In genomic region chr5:168851902-168852321, GRCh38 we compare ENCODE assay signal across 9 cellular contexts.
DNase-seq lines count a peak whose midpoint lies in the region; ATAC-seq and TF ChIP-seq lines count a peak whose summit lies in the region.
"Had no signal": no experiment of that assay in that cellular context is flagged by ENCODE, and none has a peak within 500 bp of the region (broad histone marks: within the 10 kb centered on the region; RNA-seq: fewer than 3 reads in every experiment).

No MANE protein-coding gene starts in this region.

- no peaks in the 10 kb centered on the region for H3K36me3 Mint-ChIP-seq in CD4-positive, alpha-beta T cell (ENCODE audit: low read depth)

- no peaks in the 10 kb centered on the region for H3K4me1 ChIP-seq in psoas muscle

- H3K27me3 Mint-ChIP-seq in CD4-positive, alpha-beta T cell: no peaks in the 10 kb centered on the region

- H3K36me3 ChIP-seq in psoas muscle (ENCODE audit: insufficient read depth in 1 of 2, low read depth in 1 of 2): no peaks in the 10 kb centered on the region

- 19 to 24% (median 21%) methylated on average over 7 of the region's 7 CpGs for WGBS in psoas muscle, 3 donors

- DNase-seq in CD4-positive, alpha-beta T cell: peak in 2 of 10 experiments; percentile 6 to 11
- DNase-seq in NCI-H526 treated with DMSO at 0.1 percent for 48 hours (lab: John Stamatoyannopoulos, UW): peak; percentile 16
- peak; percentile 9 for DNase-seq in foreskin melanocyte
- no peak for DNase-seq in cerebellar nuclear complex (lab: John Stamatoyannopoulos, UW)
- DNase-seq in MV-4-11 (lab: John Stamatoyannopoulos, UW): no peak
- no peak for DNase-seq in activated CD4-positive, CD25-positive, alpha-beta regulatory T cell (lab: John Stamatoyannopoulos, UW)
- DNase-seq in psoas muscle: no peak

- TF ChIP-seq CTCF in CD4-positive, alpha-beta T cell (IDR thresholded peaks at IDR 0.05): no peak
- TF ChIP-seq CTCF in psoas muscle (IDR thresholded peaks at IDR 0.05): no peak

- no peaks in the 10 kb centered on the region for H3K9me3 ChIP-seq in CD4-positive, alpha-beta T cell (ENCODE audit: control insufficient read depth, low read length)
- no peaks in the 10 kb centered on the region for H3K9me3 ChIP-seq in psoas muscle

- no peaks in the 10 kb centered on the region for H3K27me3 ChIP-seq in CD4-positive, alpha-beta T cell (ENCODE audit: control insufficient read depth, insufficient read depth, low read length)
- H3K27me3 ChIP-seq in psoas muscle (ENCODE audit: insufficient read depth in 3 of 3, low read length in 2 of 3): peaks cover 0 to 6% (median 0%) of the 10 kb centered on the region in 3 donors

- POLR2A ChIA-PET in CD4-positive, alpha-beta T cell (lab: Charles Lee): no interaction called here

- intact Hi-C loops in CD4-positive, alpha-beta T cell (cut with DNase I, micrococcal nuclease): no loop called here
- intact Hi-C loops in psoas muscle (cut with DNase I): no loop called here

- CTCF ChIA-PET in CD4-positive, alpha-beta T cell (lab: Charles Lee): no interaction called here

- H3K9me3 Mint-ChIP-seq in CD4-positive, alpha-beta T cell: no peaks in the 10 kb centered on the region

- H3K4me3 ChIP-seq in psoas muscle: no peak overlapping the region

- ATAC-seq in CD4-positive, alpha-beta T cell (ENCODE audit: poor library complexity): peak; percentile 61
- ATAC-seq in GM21423 (IDR thresholded peaks at IDR 0.05; ENCODE audit: unreplicated experiment): peak; percentile 86
- no peak for ATAC-seq in psoas muscle
- ATAC-seq: HCT116 had no signal

- peak overlapping the region; percentile 32 for H3K4me3 Mint-ChIP-seq in CD4-positive, alpha-beta T cell

- peaks cover 31% of the 10 kb centered on the region for H3K4me1 Mint-ChIP-seq in CD4-positive, alpha-beta T cell (ENCODE audit: low read depth)

- H3K27ac ChIP-seq in CD4-positive, alpha-beta T cell (ENCODE audit: low read depth, low read length): no peak overlapping the region
- H3K27ac ChIP-seq in psoas muscle: no peak overlapping the region

- H3K27ac Mint-ChIP-seq in CD4-positive, alpha-beta T cell: peak overlapping the region; percentile 45

Comparison
In these comparisons a context has a peak if more than half of its experiments do, and no peak if none do; other contexts are left out.
1. ATAC-seq: peak in CD4-positive, alpha-beta T cell (single experiment) and GM21423 (single experiment); none in psoas muscle (0 of 4).
2. DNase-seq: peak in NCI-H526 treated with DMSO at 0.1 percent for 48 hours (single experiment) and foreskin melanocyte (single experiment); none in cerebellar nuclear complex (0 of 2), MV-4-11 (single experiment), activated CD4-positive, CD25-positive, alpha-beta regulatory T cell (0 of 4) and psoas muscle (0 of 2).